15 cellular contexts compared by ENCODE assay signal in genomic region chr17:1391577-1391976, GRCh38. TPM values are rescaled to one million over a fixed set of nuclear protein-coding genes. Genes with fewer than 3 reads are reported as not detected.
DNase-seq lines count a peak whose midpoint lies in the region; ATAC-seq, FAIRE-seq and TF ChIP-seq lines count a peak whose summit lies in the region.
"Had no signal": no experiment of that assay in that cellular context is flagged by ENCODE, and none has a peak within 500 bp of the region (broad histone marks: within the 10 kb centered on the region; RNA-seq: fewer than 3 reads in every experiment).

No MANE protein-coding gene starts in this region.

- peak overlapping the region in 1 of 12 donors; percentile 1 for H3K4me3 ChIP-seq in heart left ventricle
- H3K4me3 ChIP-seq in astrocyte (ENCODE audit: insufficient read depth, low read depth, low read length): no peak overlapping the region
- no peak overlapping the region for H3K4me3 ChIP-seq in H7 (ENCODE audit: insufficient read depth, low read depth, low read length)
- H3K4me3 ChIP-seq: Peyer's patch had no signal

- H3K4me1 ChIP-seq in heart left ventricle (peaks cover 14 to 97% (median 88%) of the 10 kb centered on the region in 12 donors), astrocyte (ENCODE audit: insufficient read depth, low read length) (peaks cover 30% of the 10 kb centered on the region)

- H4K20me1 ChIP-seq in astrocyte (ENCODE audit: insufficient read depth, low read length): peaks cover 98% of the 10 kb centered on the region

- peak overlapping the region in 11 of 12 donors; percentile 50 to 80 (median 72) for H3K27ac ChIP-seq in heart left ventricle
- no peak overlapping the region for H3K27ac ChIP-seq in astrocyte (ENCODE audit: low read depth, low read length)

- H3K4me3 Mint-ChIP-seq in astrocyte (ENCODE audit: unreplicated experiment) (no peak overlapping the region), natural killer cell (no peak overlapping the region), type B pancreatic cell (no peak overlapping the region)
- H3K4me3 Mint-ChIP-seq: T-helper 2 cell treated with Interferon-gamma antibody and Interleukin-4, amounts not matched to agents 5 μg/mL and 100 μg/mL, for 36 hours had no signal

- TF ChIP-seq POLR2A in heart left ventricle (IDR thresholded peaks at IDR 0.05): no peak

- FAIRE-seq in astrocyte (lab: Jason Lieb, UNC): no peak

- H3K4me1 Mint-ChIP-seq in astrocyte (ENCODE audit: low read depth, unreplicated experiment): peaks cover 43% of the 10 kb centered on the region
- H3K4me1 Mint-ChIP-seq in natural killer cell: peaks cover 57 to 79% of the 10 kb centered on the region in 2 donors
- H3K4me1 Mint-ChIP-seq in type B pancreatic cell (ENCODE audit: unreplicated experiment): peaks cover 34% of the 10 kb centered on the region

- H3K27me3 ChIP-seq in heart left ventricle (no peaks in the 10 kb centered on the region), astrocyte (ENCODE audit: insufficient read depth, low read length) (no peaks in the 10 kb centered on the region), H7 (ENCODE audit: control insufficient read depth, insufficient read depth, low read length) (no peaks in the 10 kb centered on the region)
- H3K27me3 ChIP-seq: Peyer's patch had no signal

- H3K36me3 Mint-ChIP-seq in astrocyte (ENCODE audit: low read depth, unreplicated experiment) (peaks cover 3% of the 10 kb centered on the region), natural killer cell (no peaks in the 10 kb centered on the region), type B pancreatic cell (peaks cover 11% of the 10 kb centered on the region)

- no peak for DNase-seq in heart left ventricle
- DNase-seq in left cardiac atrium: no peak
- DNase-seq in astrocyte (ENCODE audit: low read depth): no peak
- DNase-seq in natural killer cell: no peak
- no peak for DNase-seq in type B pancreatic cell (ENCODE audit: extremely low spot score, unreplicated experiment)
- no peak for DNase-seq in H7
- DNase-seq in NCI-H146 treated with DMSO at 0.1 percent for 48 hours (lab: John Stamatoyannopoulos, UW; ENCODE audit: unreplicated experiment): no peak
- DNase-seq: activated CD4-positive, alpha-beta T cell treated with anti-CD3 and anti-CD28 coated beads, Interleukin-2, amount 50 U/mL, for 4 hours; activated naive CD4-positive, alpha-beta T cell; cerebellar nuclear complex; DMS153; NCI-H1436 treated with DMSO at 0.1 percent for 48 hours; Peyer's patch had no signal

- H3K27me3 Mint-ChIP-seq in astrocyte (ENCODE audit: low read depth, unreplicated experiment) (no peaks in the 10 kb centered on the region), natural killer cell (ENCODE audit: low read depth in 2 of 2) (no peaks in the 10 kb centered on the region), type B pancreatic cell (no peaks in the 10 kb centered on the region)

- ATAC-seq in heart left ventricle: no peak
- ATAC-seq in left cardiac atrium: no peak
- no peak for ATAC-seq in natural killer cell
- no peak for ATAC-seq in HG02798 (IDR thresholded peaks at IDR 0.05; ENCODE audit: poor library complexity, unreplicated experiment)

- H3K9me3 ChIP-seq in heart left ventricle (no peaks in the 10 kb centered on the region), astrocyte (ENCODE audit: insufficient read depth, low read depth, low read length) (no peaks in the 10 kb centered on the region)
- H3K9me3 ChIP-seq: Peyer's patch had no signal

- H3K27ac Mint-ChIP-seq in astrocyte (ENCODE audit: unreplicated experiment): peak overlapping the region; percentile 27
- H3K27ac Mint-ChIP-seq in natural killer cell: peak overlapping the region; percentile 74 to 83
- H3K27ac Mint-ChIP-seq in type B pancreatic cell: peak overlapping the region; percentile 48
- H3K27ac Mint-ChIP-seq: T-helper 2 cell treated with Interferon-gamma antibody and Interleukin-4, amounts not matched to agents 5 μg/mL and 100 μg/mL, for 36 hours had no signal

- intact Hi-C loops in heart left ventricle (cut with DNase I): loop anchor here in 2 of 10 donors (10.0 kb wide), 2 partner anchors 63 to 123 kb away; partner anchors contain the start of genes CRK (in 1 of the 2) and INPP5K (in 1 of the 2)
- intact Hi-C loops in left cardiac atrium (cut with DNase I): loop anchor here in 1 of 2 donors (10.0 kb wide), 1 partner anchor 63 kb away; the partner anchor contains the start of gene CRK
- intact Hi-C loops in natural killer cell (cut with micrococcal nuclease): loop anchor here (2.0 kb wide), 1 partner anchor 15 kb away; no protein-coding TSS in a partner anchor

- peaks cover 100% of the 10 kb centered on the region for H3K79me2 ChIP-seq in astrocyte (ENCODE audit: insufficient read depth, low read length)

- 77 to 87% (median 84%) methylated on average over 9 of the region's 9 CpGs for WGBS in heart left ventricle, 4 donors

- H3K4me2 ChIP-seq in astrocyte (ENCODE audit: low read length): peak overlapping the region; percentile 31

- H3K9me3 Mint-ChIP-seq in astrocyte (ENCODE audit: unreplicated experiment) (no peaks in the 10 kb centered on the region), natural killer cell (no peaks in the 10 kb centered on the region), type B pancreatic cell (no peaks in the 10 kb centered on the region)
- H3K9me3 Mint-ChIP-seq: T-helper 2 cell treated with Interferon-gamma antibody and Interleukin-4, amounts not matched to agents 5 μg/mL and 100 μg/mL, for 36 hours had no signal

- H3K36me3 ChIP-seq in heart left ventricle: peaks cover 0 to 11% (median 0%) of the 10 kb centered on the region in 9 donors
- H3K36me3 ChIP-seq in astrocyte (ENCODE audit: insufficient read depth, low read length): no peaks in the 10 kb centered on the region
- H3K36me3 ChIP-seq in H7 (replicated peaks; ENCODE audit: control insufficient read depth, insufficient read depth, low read length): no peaks in the 10 kb centered on the region
- H3K36me3 ChIP-seq: Peyer's patch had no signal

- TF ChIP-seq CTCF in heart left ventricle (IDR thresholded peaks at IDR 0.05) (no peak), astrocyte (IDR thresholded peaks at IDR 0.05; ENCODE audit: insufficient read depth, low read depth, low read length) (no peak), natural killer cell (IDR thresholded peaks at IDR 0.05) (no peak), type B pancreatic cell (conservative IDR thresholded peaks at IDR 0.05) (no peak)

- no peak overlapping the region for H2AFZ ChIP-seq in astrocyte (ENCODE audit: low read depth, low read length)

- no peak overlapping the region for H3K9ac ChIP-seq in astrocyte (ENCODE audit: low read length)

RNA-seq across cellular contexts. Expression of gene YWHAE, which starts 8.4 kb away (rescaled TPM):
- total RNA-seq in heart left ventricle (1,000 to 10,000 TPM in 1 of 9 donors, 100 to 1,000 TPM in 8; 562 to 1,150 (median 618) TPM), left cardiac atrium (100 to 1,000 TPM; 491 to 596 TPM), astrocyte (756 and 771 TPM in 2 replicates), natural killer cell (100 to 1,000 TPM; 116 to 134 (median 132) TPM), type B pancreatic cell (ENCODE audit: low replicate concordance) (674 and 773 TPM in 2 replicates)
- polyA plus RNA-seq in heart left ventricle: 100 to 1,000 TPM; 401 to 774 TPM
- total RNA-seq in H7 (2014; rRNA removed; shearing (Covaris generic)): 303 and 330 TPM in 2 replicates

Comparison
In these comparisons a context has a peak if more than half of its experiments do, and no peak if none do; other contexts are left out.
1. H3K27ac Mint-ChIP-seq: peak in every context shown above with its lines; median percentile 78 in natural killer cell; 48 in type B pancreatic cell; 27 in astrocyte.